Comparison of ENCODE assay signal across 12 cellular contexts in genomic region chr10:32982911-32983310, GRCh38. TPM values are rescaled to one million over a fixed set of nuclear protein-coding genes. Genes with fewer than 3 reads are reported as not detected.
A peak's percentile ranks its signal among the peaks of the same experiment; 100 is the strongest.
DNase-seq lines count a peak whose midpoint lies in the region; ATAC-seq, FAIRE-seq and TF ChIP-seq lines count a peak whose summit lies in the region.
"Had no signal": no experiment of that assay in that cellular context is flagged by ENCODE, and none has a peak within 500 bp of the region (broad histone marks: within the 10 kb centered on the region; RNA-seq: fewer than 3 reads in every experiment).

No MANE protein-coding gene starts in this region.

- POLR2A ChIA-PET in HepG2 (lab: Yijun Ruan, JAX), result interaction anchor here (1.3 to 4.8 kb wide), 4 partner anchors 11 to 45 kb away, joined by 3 to 47 read pairs (median 20); partner anchors contain the start of gene ITGB1

- DNase-seq in activated CD8-positive, alpha-beta memory T cell treated with anti-CD3 and anti-CD28 coated beads, Interleukin-2, amount 10 ng/mL, durations not matched to agents 7 days and 5 days, result no peak
- no peak for DNase-seq in activated CD8-positive, alpha-beta memory T cell treated with anti-CD3 and anti-CD28 coated beads, Interleukin-2, amount 50 U/mL, for 48 hours
- DNase-seq in adipocyte (ENCODE audit: low read depth), result peak; percentile 27
- no peak for DNase-seq in HepG2 (ENCODE audit: low spot score)
- no peak for DNase-seq in stimulated activated effector memory CD8-positive, alpha-beta T cell treated with anti-CD3 and anti-CD28 coated beads, Interleukin-12 subunit alpha, Interleukin-12 subunit beta, amount 100 ng/mL, for 72 hours (ENCODE audit: low spot score in 2 of 2)
- DNase-seq in MM.1S, result no peak
- DNase-seq: NCI-H1417 treated with DMSO at 0.1 percent for 48 hours, NCI-H69 had no signal

- TF ChIP-seq POLR2A in HepG2 (IDR thresholded peaks at IDR 0.05; ENCODE audit: insufficient read depth in 1 of 2, low read depth in 2 of 2, low read length in 2 of 2) (no peak), gastroesophageal sphincter (IDR thresholded peaks at IDR 0.05) (no peak)

- no peaks in the 10 kb centered on the region for H3K9me3 Mint-ChIP-seq in activated CD8-positive, alpha-beta memory T cell treated with anti-CD3 and anti-CD28 coated beads, Interleukin-2, amount 10 ng/mL, durations not matched to agents 7 days and 5 days (ENCODE audit: low read depth)
- no peaks in the 10 kb centered on the region for H3K9me3 Mint-ChIP-seq in stimulated activated effector memory CD8-positive, alpha-beta T cell treated with anti-CD3 and anti-CD28 coated beads, Interleukin-12 subunit alpha, Interleukin-12 subunit beta, amount 100 ng/mL, for 72 hours
- H3K9me3 Mint-ChIP-seq: stimulated activated naive CD8-positive, alpha-beta T cell treated with anti-CD3 and anti-CD28 coated beads, Interleukin-15, amount 100 ng/mL, for 72 hours; T-helper 2 cell treated with Interferon-gamma antibody and Interleukin-4, amounts not matched to agents 5 μg/mL and 100 μg/mL, for 36 hours had no signal

- no peaks in the 10 kb centered on the region for H3K36me3 Mint-ChIP-seq in activated CD8-positive, alpha-beta memory T cell treated with anti-CD3 and anti-CD28 coated beads, Interleukin-2, amount 10 ng/mL, durations not matched to agents 7 days and 5 days
- H3K36me3 Mint-ChIP-seq in stimulated activated effector memory CD8-positive, alpha-beta T cell treated with anti-CD3 and anti-CD28 coated beads, Interleukin-12 subunit alpha, Interleukin-12 subunit beta, amount 100 ng/mL, for 72 hours, result no peaks in the 10 kb centered on the region

- TF ChIP-seq EP300 in HepG2 (IDR thresholded peaks at IDR 0.05; ENCODE audit: low read depth in 2 of 2, low read length in 2 of 2) (no peak), HepG2 (CRISPR knock-in tag; IDR thresholded peaks at IDR 0.05; ENCODE audit: borderline replicate concordance) (no peak), gastroesophageal sphincter (IDR thresholded peaks at IDR 0.05) (no peak)

- 50% methylated on average over 1 of the region's 1 CpG for WGBS in HepG2 (ENCODE audit: low lambda C conversion rate)
- 67 to 69% methylated on average over 1 of the region's 1 CpG for WGBS in gastroesophageal sphincter (ENCODE audit: low coverage in 1 of 2), 2 donors

- H3K4me3 ChIP-seq in adipocyte (ENCODE audit: low read length) (peak overlapping the region; percentile 50), HepG2 (replicated peaks in 1 of 3; ENCODE audit: insufficient read depth in 1 of 3, low read depth in 2 of 3, low read length in 3 of 3) (peak overlapping the region in 2 of 3 experiments; percentile 12 to 45; a peak in 1 of 6 replicates), MM.1S (ENCODE audit: low read length) (no peak overlapping the region), gastroesophageal sphincter (no peak overlapping the region)

- H3K79me2 ChIP-seq in HepG2 (ENCODE audit: insufficient read depth, low read length) (no peaks in the 10 kb centered on the region), MM.1S (ENCODE audit: low read length) (no peaks in the 10 kb centered on the region)

- intact Hi-C loops in HepG2 (cut with micrococcal nuclease; ENCODE audit: unreplicated experiment), result loop anchor here (2.0 to 5.0 kb wide), 2 partner anchors 41 to 604 kb away; no protein-coding TSS in a partner anchor

- no peak for TF ChIP-seq RAD21 in HepG2 (CRISPR knock-in tag; IDR thresholded peaks at IDR 0.05)

- peak overlapping the region; percentile 62 for H3K27ac Mint-ChIP-seq in activated CD8-positive, alpha-beta memory T cell treated with anti-CD3 and anti-CD28 coated beads, Interleukin-2, amount 10 ng/mL, durations not matched to agents 7 days and 5 days
- H3K27ac Mint-ChIP-seq in stimulated activated effector memory CD8-positive, alpha-beta T cell treated with anti-CD3 and anti-CD28 coated beads, Interleukin-12 subunit alpha, Interleukin-12 subunit beta, amount 100 ng/mL, for 72 hours, result peak overlapping the region; percentile 94
- H3K27ac Mint-ChIP-seq: stimulated activated naive CD8-positive, alpha-beta T cell treated with anti-CD3 and anti-CD28 coated beads, Interleukin-15, amount 100 ng/mL, for 72 hours; T-helper 2 cell treated with Interferon-gamma antibody and Interleukin-4, amounts not matched to agents 5 μg/mL and 100 μg/mL, for 36 hours had no signal

- H3K36me3 ChIP-seq in adipocyte (ENCODE audit: control insufficient read depth, insufficient read depth, low read length, severe bottlenecking) (no peaks in the 10 kb centered on the region), HepG2 (replicated peaks in 1 of 2; ENCODE audit: control insufficient read depth in 1 of 2, insufficient read depth in 2 of 2, low read length in 2 of 2) (no peaks in the 10 kb centered on the region), MM.1S (replicated peaks; ENCODE audit: insufficient read depth, low read length) (no peaks in the 10 kb centered on the region), gastroesophageal sphincter (no peaks in the 10 kb centered on the region)

- H4K20me1 ChIP-seq in HepG2 (ENCODE audit: insufficient read depth, low read length) (no peaks in the 10 kb centered on the region), MM.1S (ENCODE audit: insufficient read depth, low read length) (no peaks in the 10 kb centered on the region)

- CTCF ChIA-PET in activated CD8-positive, alpha-beta memory T cell treated with anti-CD3 and anti-CD28 coated beads, Interleukin-2, amount 10 ng/mL, durations not matched to agents 7 days and 5 days (lab: Charles Lee), result interaction anchor here (1.4 to 1.9 kb wide), 2 partner anchors 10 to 26 kb away, joined by 4 to 6 read pairs; no protein-coding TSS in a partner anchor
- CTCF ChIA-PET in HepG2 (lab: Yijun Ruan, JAX; ENCODE audit: low intra/inter-chr PET ratio, low total read pairs), result no interaction called here

- no peak overlapping the region for H3K4me3 Mint-ChIP-seq in activated CD8-positive, alpha-beta memory T cell treated with anti-CD3 and anti-CD28 coated beads, Interleukin-2, amount 10 ng/mL, durations not matched to agents 7 days and 5 days
- peak overlapping the region; percentile 93 for H3K4me3 Mint-ChIP-seq in stimulated activated effector memory CD8-positive, alpha-beta T cell treated with anti-CD3 and anti-CD28 coated beads, Interleukin-12 subunit alpha, Interleukin-12 subunit beta, amount 100 ng/mL, for 72 hours
- H3K4me3 Mint-ChIP-seq: stimulated activated naive CD8-positive, alpha-beta T cell treated with anti-CD3 and anti-CD28 coated beads, Interleukin-15, amount 100 ng/mL, for 72 hours; T-helper 2 cell treated with Interferon-gamma antibody and Interleukin-4, amounts not matched to agents 5 μg/mL and 100 μg/mL, for 36 hours had no signal

- H3K27me3 ChIP-seq in adipocyte (replicated peaks; ENCODE audit: control insufficient read depth, insufficient read depth, low read length), result no peaks in the 10 kb centered on the region
- H3K27me3 ChIP-seq in HepG2 (ENCODE audit: control insufficient read depth in 1 of 2, insufficient read depth in 2 of 2, low read length in 2 of 2), result no peaks in the 10 kb centered on the region; a peak in 1 of 5 replicates
- H3K27me3 ChIP-seq in MM.1S (replicated peaks; ENCODE audit: insufficient read depth, low read length), result no peaks in the 10 kb centered on the region
- H3K27me3 ChIP-seq in gastroesophageal sphincter, result no peaks in the 10 kb centered on the region

- no peak overlapping the region for H2AFZ ChIP-seq in HepG2 (ENCODE audit: low read length)
- no peak overlapping the region for H2AFZ ChIP-seq in MM.1S (ENCODE audit: low read length)

- no peak for TF ChIP-seq CTCF in HepG2 (CRISPR knock-in tag; IDR thresholded peaks at IDR 0.05)
- no peak for TF ChIP-seq CTCF in MM.1S (IDR thresholded peaks at IDR 0.05; ENCODE audit: low read length)
- TF ChIP-seq CTCF in gastroesophageal sphincter (IDR thresholded peaks at IDR 0.05), result no peak

- H3F3A ChIP-seq in MM.1S (ENCODE audit: insufficient read depth, low read length), result peaks cover 25% of the 10 kb centered on the region; the same call in 1 of the 2 replicates

- peak overlapping the region; percentile 86 for H3K9ac ChIP-seq in adipocyte (ENCODE audit: low read length)
- peak overlapping the region; percentile 80; the same call in 1 of the 2 replicates for H3K9ac ChIP-seq in HepG2 (ENCODE audit: insufficient read depth, low read depth, low read length)
- no peak overlapping the region for H3K9ac ChIP-seq in MM.1S (ENCODE audit: low read length)

- no peaks in the 10 kb centered on the region for H3K9me3 ChIP-seq in adipocyte (ENCODE audit: control insufficient read depth, low read length)
- no peaks in the 10 kb centered on the region for H3K9me3 ChIP-seq in HepG2 (ENCODE audit: low read length)
- no peaks in the 10 kb centered on the region for H3K9me3 ChIP-seq in MM.1S (replicated peaks; ENCODE audit: insufficient read depth, low read length)
- no peaks in the 10 kb centered on the region for H3K9me3 ChIP-seq in gastroesophageal sphincter

- FAIRE-seq in HepG2 (lab: Jason Lieb, UNC), result no peak

- H3K27me3 Mint-ChIP-seq in activated CD8-positive, alpha-beta memory T cell treated with anti-CD3 and anti-CD28 coated beads, Interleukin-2, amount 10 ng/mL, durations not matched to agents 7 days and 5 days, result no peaks in the 10 kb centered on the region
- H3K27me3 Mint-ChIP-seq: stimulated activated naive CD8-positive, alpha-beta T cell treated with anti-CD3 and anti-CD28 coated beads, Interleukin-15, amount 100 ng/mL, for 72 hours had no signal

- H3K4me1 Mint-ChIP-seq in activated CD8-positive, alpha-beta memory T cell treated with anti-CD3 and anti-CD28 coated beads, Interleukin-2, amount 10 ng/mL, durations not matched to agents 7 days and 5 days, result peaks cover 44% of the 10 kb centered on the region
- H3K4me1 Mint-ChIP-seq in stimulated activated effector memory CD8-positive, alpha-beta T cell treated with anti-CD3 and anti-CD28 coated beads, Interleukin-12 subunit alpha, Interleukin-12 subunit beta, amount 100 ng/mL, for 72 hours, result peaks cover 40% of the 10 kb centered on the region

- H3K27ac ChIP-seq in HepG2 (ENCODE audit: extremely low read length, insufficient read depth, low read length), result peak overlapping the region; percentile 71
- H3K27ac ChIP-seq in MM.1S (ENCODE audit: low read length), result no peak overlapping the region
- H3K27ac ChIP-seq in gastroesophageal sphincter, result peak overlapping the region in 2 of 4 donors; percentile 29 to 94

- no peaks in the 10 kb centered on the region for H3K9me2 ChIP-seq in MM.1S (replicated peaks; ENCODE audit: insufficient read depth, low read length)

- H3K4me1 ChIP-seq in adipocyte (ENCODE audit: control insufficient read depth, insufficient read depth, low read length) (peaks cover 62% of the 10 kb centered on the region), HepG2 (ENCODE audit: insufficient read depth, low read length) (peaks cover 55% of the 10 kb centered on the region), MM.1S (ENCODE audit: low read length) (0 out of 2 replicates have a peak, but pooled peaks cover 12% of the 10 kb centered on the region), gastroesophageal sphincter (peaks cover 0 to 33% (median 0%) of the 10 kb centered on the region in 3 donors)

- H3K4me2 ChIP-seq in HepG2 (ENCODE audit: low read depth, low read length) (peak overlapping the region; percentile 98), MM.1S (ENCODE audit: low read depth, low read length) (no peak overlapping the region)

- BruUV-seq in HepG2 (replicated peaks; lab: Mats Ljungman, UMichigan), result no TSS peak

- in situ Hi-C loops in HepG2 (cut with HindIII; ENCODE audit: extremely low pct_ligation_motif_present, low pct_unique_long_range_greater_than_20kb), result no loop called here

- ATAC-seq in activated CD8-positive, alpha-beta memory T cell treated with anti-CD3 and anti-CD28 coated beads, Interleukin-2, amount 10 ng/mL, durations not matched to agents 7 days and 5 days, result no peak
- ATAC-seq in HepG2 (no peak), HG02610 (IDR thresholded peaks at IDR 0.05; ENCODE audit: unreplicated experiment) (no peak), gastroesophageal sphincter (no peak)
- ATAC-seq in stimulated activated effector memory CD8-positive, alpha-beta T cell treated with anti-CD3 and anti-CD28 coated beads, Interleukin-12 subunit alpha, Interleukin-12 subunit beta, amount 100 ng/mL, for 72 hours, result no peak

RNA-seq across cellular contexts. Expression of gene ITGB1, which starts 24.9 kb away (rescaled TPM):
- 10 to 100 TPM; 54.2 to 59.9 TPM for total RNA-seq in activated CD8-positive, alpha-beta memory T cell treated with anti-CD3 and anti-CD28 coated beads, Interleukin-2, amount 10 ng/mL, durations not matched to agents 7 days and 5 days
- total RNA-seq in HepG2 (2016; rRNA removed; fragmentation: Illumina TruSeq; extraction: Trizol), result 123 and 190 TPM in 2 replicates
- 12.8 and 13.0 TPM in 2 replicates for total RNA-seq in HepG2 (2016; cell fraction: cytosol; rRNA removed; fragmentation: Illumina TruSeq; extraction: Trizol; ENCODE audit: low read depth)
- 125 and 196 TPM in 2 replicates for total RNA-seq in HepG2 (2016; cell fraction: insoluble cytoplasmic fraction; rRNA removed; fragmentation: Illumina TruSeq; extraction: Trizol)
- 42.7 and 46.7 TPM in 2 replicates for total RNA-seq in HepG2 (2016; cell fraction: membrane; rRNA removed; fragmentation: Illumina TruSeq; extraction: Trizol)
- 196 and 214 TPM in 2 replicates for total RNA-seq in HepG2 (2016; cell fraction: nucleus; rRNA removed; fragmentation: Illumina TruSeq; extraction: Trizol)
- polyA plus RNA-seq in HepG2 (2011; rRNA removed), result 182 and 204 TPM in 2 replicates
- 96.4 and 188 TPM in 2 replicates for polyA plus RNA-seq in HepG2 (2011; cell fraction: cytosol; rRNA removed)
- 38.6 and 61.3 TPM in 2 replicates for polyA plus RNA-seq in HepG2 (2011; cell fraction: nucleus; rRNA removed)
- 233 and 276 TPM in 2 replicates for polyA plus RNA-seq in HepG2 (2012)
- polyA plus RNA-seq in HepG2 (2016; cell fraction: cytosol; fragmentation: Illumina TruSeq; extraction: Trizol; ENCODE audit: low read depth), result 7.7 and 7.8 TPM in 2 replicates
- polyA plus RNA-seq in HepG2 (2016; cell fraction: insoluble cytoplasmic fraction; fragmentation: Illumina TruSeq; extraction: Trizol; ENCODE audit: low read depth), result 97.9 and 104 TPM in 2 replicates
- 21.6 and 25.4 TPM in 2 replicates for polyA plus RNA-seq in HepG2 (2016; cell fraction: membrane; fragmentation: Illumina TruSeq; extraction: Trizol; ENCODE audit: low read depth)
- 187 and 204 TPM in 2 replicates for polyA plus RNA-seq in HepG2 (2016; cell fraction: nucleus; fragmentation: Illumina TruSeq; extraction: Trizol; ENCODE audit: insufficient read depth, low read depth)
- 148 and 185 TPM in 2 replicates for polyA minus RNA-seq in HepG2 (2011; rRNA and poly(A)+ RNA removed; ENCODE audit: low replicate concordance)
- polyA minus RNA-seq in HepG2 (2011; cell fraction: cytosol; rRNA and poly(A)+ RNA removed), result 165 and 204 TPM in 2 replicates
- 170 and 220 TPM in 2 replicates for polyA minus RNA-seq in HepG2 (2011; cell fraction: nucleus; rRNA and poly(A)+ RNA removed)
- 1,000 to 10,000 TPM in 3 of 4 donors, 100 to 1,000 TPM in 1; 998 to 2,832 (median 1,462) TPM for total RNA-seq in gastroesophageal sphincter

Comparison
In these comparisons a context has a peak if more than half of its experiments do, and no peak if none do; other contexts are left out.
1. H3K4me3 ChIP-seq: peak in adipocyte (single experiment) and HepG2 (2 of 3); none in MM.1S (single experiment) and gastroesophageal sphincter (0 of 2).